Comparison of ENCODE assay signal across 1 cellular context in the genomic region with DNA sequence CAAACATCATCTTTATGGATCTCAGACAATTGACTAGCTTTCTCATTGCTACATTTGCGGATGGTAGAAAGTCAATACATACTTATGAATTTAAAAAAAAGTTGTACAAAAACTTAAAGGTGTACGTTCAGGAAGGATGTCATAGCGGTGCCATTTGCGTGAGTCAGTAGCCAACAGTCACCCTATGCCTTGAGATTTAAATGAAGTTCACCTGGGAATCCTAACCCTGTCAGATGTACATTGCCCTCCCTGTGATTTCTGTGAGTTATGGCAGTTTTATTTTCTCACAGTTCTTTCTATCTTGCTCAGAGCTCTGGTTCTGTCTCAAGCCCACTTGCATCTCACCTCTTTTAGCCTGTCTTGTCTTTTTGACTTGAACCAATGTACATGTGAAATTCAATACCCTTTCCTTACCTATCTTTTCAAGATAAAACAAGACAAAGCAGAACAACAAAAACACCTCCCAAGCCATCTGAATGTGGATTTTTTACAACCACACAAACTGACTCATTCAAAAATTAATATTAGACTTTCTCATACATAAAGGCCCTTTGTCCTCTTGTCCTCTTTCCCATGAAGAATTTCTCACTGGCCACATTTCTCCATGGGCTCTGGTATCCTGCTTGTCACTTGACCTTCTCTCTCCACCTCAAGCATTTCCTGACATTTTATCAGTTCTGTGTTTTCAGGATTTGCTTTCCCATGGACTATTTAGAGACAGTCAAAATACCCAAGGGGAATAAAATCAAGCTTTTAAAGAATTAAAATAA.
TF ChIP-seq lines count a peak whose summit lies in the region.

No MANE protein-coding gene starts in this region.

TF ChIP-seq in GM23338, 12 proteins besides CTCF, POLR2A, EP300 and RAD21:
- TF ChIP-seq ZNF114 (CRISPR knock-in tag; IDR thresholded peaks at IDR 0.05) (no peak), CREB1 (CRISPR knock-in tag; IDR thresholded peaks at IDR 0.05; ENCODE audit: low read depth) (no peak), JUNB (IDR thresholded peaks at IDR 0.05; ENCODE audit: unreplicated experiment) (no peak), STAT1 (IDR thresholded peaks at IDR 0.05; ENCODE audit: unreplicated experiment) (no peak), ZNF331 (CRISPR knock-in tag; IDR thresholded peaks at IDR 0.05; ENCODE audit: low read depth) (no peak)
